ENCODE assay signal across 23 cellular contexts in the genomic region with DNA sequence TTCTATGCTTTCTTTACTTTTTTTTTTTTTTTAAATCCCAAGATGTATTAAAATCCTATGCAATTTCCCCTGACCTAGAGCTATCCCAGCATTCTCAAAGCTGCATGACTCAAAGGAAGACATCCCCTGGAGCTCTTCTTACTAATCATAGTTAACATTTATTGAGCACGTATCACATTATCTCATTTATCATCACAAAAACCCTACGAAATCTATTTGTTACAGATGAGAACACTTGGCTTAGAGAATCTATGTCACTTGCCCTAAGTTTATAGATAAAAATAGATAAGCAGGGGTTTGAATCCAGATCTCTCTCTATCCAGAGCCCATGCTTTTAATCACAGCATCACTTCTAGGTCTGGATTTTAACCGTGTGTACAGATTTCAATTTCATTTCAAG.
A peak's percentile ranks its signal among the peaks of the same experiment; 100 is the strongest.
DNase-seq lines count a peak whose midpoint lies in the region; ATAC-seq, FAIRE-seq and TF ChIP-seq lines count a peak whose summit lies in the region.
"Had no signal": no experiment of that assay in that cellular context is flagged by ENCODE, and none has a peak within 500 bp of the region (broad histone marks: within the 10 kb centered on the region; RNA-seq: fewer than 3 reads in every experiment).

No MANE protein-coding gene starts in this region.

- no peaks in the 10 kb centered on the region for H3K4me1 ChIP-seq in prostate gland (replicated peaks)
- H3K4me1 ChIP-seq: thyroid gland had no signal

- H3K36me3 ChIP-seq in prostate gland: no peaks in the 10 kb centered on the region
- H3K36me3 ChIP-seq: thyroid gland had no signal

- DNase-seq in ELR (ENCODE audit: low read depth) (peak; percentile 86), RWPE1 (ENCODE audit: low spot score) (peak; percentile 38), epithelial cell of esophagus (ENCODE audit: low read depth) (peak; percentile 77), prostate gland (ENCODE audit: low spot score) (no peak), NCI-H1436 treated with DMSO at 0.1 percent for 48 hours (lab: John Stamatoyannopoulos, UW) (no peak), HTR-8/SVneo (ENCODE audit: insufficient read length, low spot score) (no peak)
- DNase-seq in activated T-cell treated with anti-CD3 and anti-CD28 coated beads, Interleukin-2, amount 50 U/mL, for 4 hours: no peak
- DNase-seq: activated CD4-positive, alpha-beta memory T cell treated with anti-CD3 and anti-CD28 coated beads for 36 hours; activated naive CD4-positive, alpha-beta T cell treated with Interleukin-2 at 50 U/mL for 16 hours; activated T-cell treated with anti-CD3 and anti-CD28 coated beads for 4 hours; AML-193; hippocampal formation; KBM-7; kidney; NCI-H2081 treated with DMSO at 0.1 percent for 48 hours; NCI-H510A treated with DMSO at 0.1 percent for 48 hours; right cardiac atrium; SHP77; stimulated activated naive B cell treated with anti-CD40 and anti-IgM and Interleukin-4, amounts not matched to agents 10 μg/mL and 1 μg/mL and 100 μg/mL, for 72 hours; thyroid gland had no signal

- no peak for FAIRE-seq in HTR-8/SVneo (lab: Jason Lieb, UNC)
- FAIRE-seq: GM19239, kidney had no signal

- no peak overlapping the region for H3K4me3 Mint-ChIP-seq in activated T-cell treated with anti-CD3 and anti-CD28 coated beads, Interleukin-2, amount 50 U/mL, for 4 hours
- H3K4me3 Mint-ChIP-seq: activated CD4-positive, alpha-beta memory T cell treated with anti-CD3 and anti-CD28 coated beads for 36 hours; stimulated activated naive B cell treated with anti-CD40 and anti-IgM and Interleukin-4, amounts not matched to agents 10 μg/mL and 1 μg/mL and 100 μg/mL, for 72 hours had no signal

- no peaks in the 10 kb centered on the region for H3K36me3 Mint-ChIP-seq in activated T-cell treated with anti-CD3 and anti-CD28 coated beads, Interleukin-2, amount 50 U/mL, for 4 hours (ENCODE audit: insufficient read depth)
- H3K36me3 Mint-ChIP-seq: activated CD4-positive, alpha-beta memory T cell treated with anti-CD3 and anti-CD28 coated beads for 36 hours; stimulated activated naive B cell treated with anti-CD40 and anti-IgM and Interleukin-4, amounts not matched to agents 10 μg/mL and 1 μg/mL and 100 μg/mL, for 72 hours had no signal

- CTCF ChIA-PET in RWPE1 (lab: Yijun Ruan, JAX): interaction anchor here (0.7 kb wide), 1 partner anchor 186 kb away, joined by 3 read pairs; no protein-coding TSS in a partner anchor

- H3K9me3 ChIP-seq in prostate gland: no peaks in the 10 kb centered on the region
- H3K9me3 ChIP-seq: thyroid gland had no signal

- H3K4me3 ChIP-seq in epithelial cell of esophagus (ENCODE audit: low read length): no peak overlapping the region
- H3K4me3 ChIP-seq in skin epidermis: no peak overlapping the region
- no peak overlapping the region for H3K4me3 ChIP-seq in prostate gland
- H3K4me3 ChIP-seq: thyroid gland had no signal

- POLR2A ChIA-PET in RWPE1 (lab: Yijun Ruan, JAX; ENCODE audit: low non-redundant PET): no interaction called here

- TF ChIP-seq CTCF in RWPE1 (conservative IDR thresholded peaks at IDR 0.05; ENCODE audit: low read depth): no peak
- TF ChIP-seq CTCF in epithelial cell of esophagus (IDR thresholded peaks at IDR 0.05; ENCODE audit: insufficient read depth, low read depth, low read length, missing control alignments): no peak
- no peak for TF ChIP-seq CTCF in prostate gland (IDR thresholded peaks at IDR 0.05)

- no peaks in the 10 kb centered on the region for H3K4me1 Mint-ChIP-seq in activated T-cell treated with anti-CD3 and anti-CD28 coated beads, Interleukin-2, amount 50 U/mL, for 4 hours (ENCODE audit: low read depth)
- H3K4me1 Mint-ChIP-seq: stimulated activated naive B cell treated with anti-CD40 and anti-IgM and Interleukin-4, amounts not matched to agents 10 μg/mL and 1 μg/mL and 100 μg/mL, for 72 hours had no signal

- H3K27me3 ChIP-seq in prostate gland (replicated peaks; ENCODE audit: insufficient read depth): no peaks in the 10 kb centered on the region
- H3K27me3 ChIP-seq: thyroid gland had no signal

- ATAC-seq in activated T-cell treated with anti-CD3 and anti-CD28 coated beads, Interleukin-2, amount 50 U/mL, for 4 hours: no peak
- ATAC-seq: HCT116; right cardiac atrium; stimulated activated naive B cell treated with anti-CD40 and anti-IgM and Interleukin-4, amounts not matched to agents 10 μg/mL and 1 μg/mL and 100 μg/mL, for 72 hours had no signal

- peaks cover 5% of the 10 kb centered on the region for H3K27me3 Mint-ChIP-seq in activated T-cell treated with anti-CD3 and anti-CD28 coated beads, Interleukin-2, amount 50 U/mL, for 4 hours (ENCODE audit: low read depth)

- no peaks in the 10 kb centered on the region for H3K9me3 Mint-ChIP-seq in activated T-cell treated with anti-CD3 and anti-CD28 coated beads, Interleukin-2, amount 50 U/mL, for 4 hours
- H3K9me3 Mint-ChIP-seq: activated CD4-positive, alpha-beta memory T cell treated with anti-CD3 and anti-CD28 coated beads for 36 hours; stimulated activated naive B cell treated with anti-CD40 and anti-IgM and Interleukin-4, amounts not matched to agents 10 μg/mL and 1 μg/mL and 100 μg/mL, for 72 hours had no signal

- no peak for TF ChIP-seq POLR2A in prostate gland (IDR thresholded peaks at IDR 0.05)

- intact Hi-C loops in prostate gland (cut with DNase I): no loop called here

- H3K27ac ChIP-seq in RWPE1: no peak overlapping the region
- H3K27ac ChIP-seq in skin epidermis: peak overlapping the region in 15 of 21 experiments; percentile 22 to 83 (median 64)
- no peak overlapping the region for H3K27ac ChIP-seq in prostate gland
- H3K27ac ChIP-seq: thyroid gland had no signal

- 44% methylated on average over 3 of the region's 3 CpGs for WGBS in prostate gland

Comparison
In these comparisons a context has a peak if more than half of its experiments do, and no peak if none do; other contexts are left out.
1. DNase-seq: peak in ELR (single experiment), RWPE1 (single experiment) and epithelial cell of esophagus (single experiment); none in prostate gland (single experiment), NCI-H1436 treated with DMSO at 0.1 percent for 48 hours (single experiment), HTR-8/SVneo (single experiment) and activated T-cell treated with anti-CD3 and anti-CD28 coated beads, Interleukin-2, amount 50 U/mL, for 4 hours (single experiment).
2. H3K27ac ChIP-seq: peak in skin epidermis (15 of 21); none in RWPE1 (single experiment) and prostate gland (0 of 2).